ENCODE assay signal across 30 cellular contexts in genomic region chr6:2429032-2429431, GRCh38.
"Had no signal": no experiment of that assay in that cellular context is flagged by ENCODE, and none has a peak within 500 bp of the region (broad histone marks: within the 10 kb centered on the region; RNA-seq: fewer than 3 reads in every experiment).

No MANE protein-coding gene starts in this region.

- ATAC-seq: activated naive CD8-positive, alpha-beta T cell treated with anti-CD3 and anti-CD28 coated beads, Interleukin-2, amount 50 U/mL, for 24 hours; activated T-cell treated with anti-CD3 and anti-CD28 coated beads, Interleukin-2, amount 50 U/mL, for 4 hours; PC-3; SK-N-SH treated with all-trans-retinoic acid at 6 μM for 48 hours had no signal

- H3K36me3 ChIP-seq: Peyer's patch had no signal

- H3K9me3 ChIP-seq: Peyer's patch had no signal

- H3K27ac ChIP-seq: Peyer's patch, VCaP had no signal

- H3K4me1 ChIP-seq: Peyer's patch had no signal

- DNase-seq: activated B cell treated with CpG ODN at 0.5 μM for 24 hours; activated CD4-positive, alpha-beta memory T cell treated with anti-CD3 and anti-CD28 coated beads for 36 hours; activated CD4-positive, alpha-beta T cell treated with anti-CD3 and anti-CD28 coated beads for 4 hours; activated CD4-positive, alpha-beta T cell treated with anti-CD3 and anti-CD28 coated beads, Interleukin-2, amount 50 U/mL, for 1 hour; activated CD4-positive, CD25-positive, alpha-beta regulatory T cell treated with anti-CD3 and anti-CD28 coated beads, Interleukin-2, amount 50 U/mL, for 72 hours; activated CD8-positive, alpha-beta memory T cell treated with anti-CD3 and anti-CD28 coated beads, Interleukin-2, amount 50 U/mL, for 4 hours; activated naive CD4-positive, alpha-beta T cell treated with anti-CD3 and anti-CD28 coated beads, Interleukin-2, amount 10 ng/mL, durations not matched to agents 7 days and 5 days; activated naive CD8-positive, alpha-beta T cell treated with anti-CD3 and anti-CD28 coated beads, Interleukin-2, amount 50 U/mL, for 24 hours; activated T-cell treated with anti-CD3 and anti-CD28 coated beads for 4 hours; activated T-cell treated with anti-CD3 and anti-CD28 coated beads, Interleukin-2, amount 50 U/mL, for 4 hours; anterior cingulate cortex; caudate nucleus; NCI-H1105; NCI-H1436; NCI-H1694; NCI-H1930; NCI-H2081 treated with DMSO at 0.1 percent for 48 hours; NCI-H226; NCI-H526; NCI-H748 treated with DMSO at 0.1 percent for 48 hours; NK-92 treated with Interleukin-12 subunit alpha and Interleukin-12 subunit beta, amount 100 ng/mL, for 24 hours; PC-3; Peyer's patch; RPMI8226; SHP77 treated with DMSO at 0.1 percent for 48 hours; T-helper 1 cell; T-helper 2 cell; T-helper 9 cell had no signal

- H3K27me3 ChIP-seq: Peyer's patch had no signal

- H3K4me3 ChIP-seq: Peyer's patch had no signal
